8 cellular contexts compared by ENCODE assay signal in the genomic region with DNA sequence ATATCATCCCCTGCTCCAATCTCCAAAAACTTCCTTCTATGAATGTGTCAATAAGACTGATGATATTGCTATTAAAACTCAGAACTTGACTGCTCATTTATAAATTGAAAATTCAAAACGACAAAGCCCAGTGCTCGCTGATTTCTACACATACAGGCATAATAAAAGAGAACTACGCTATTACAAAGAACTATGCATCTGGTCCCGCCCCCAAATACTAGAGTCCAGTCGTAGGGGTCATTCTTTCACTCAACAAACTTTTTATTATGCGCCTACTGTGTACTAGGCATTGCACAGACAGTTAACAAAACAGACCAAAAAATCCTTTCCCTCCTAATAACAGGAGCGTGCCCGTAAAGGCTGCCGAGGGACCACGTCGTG. TPM values are rescaled to one million over a fixed set of nuclear protein-coding genes. Genes with fewer than 3 reads are reported as not detected.
DNase-seq lines count a peak whose midpoint lies in the region; ATAC-seq and TF ChIP-seq lines count a peak whose summit lies in the region.

No MANE protein-coding gene starts in this region.

- peak overlapping the region; percentile 81 for H3K4me2 ChIP-seq in OCI-LY1 (ENCODE audit: low read length)

- intact Hi-C loops in ovary (cut with DNase I): no loop called here

- DNase-seq in BE2C: no peak
- no peak for DNase-seq in epithelial cell of esophagus (ENCODE audit: low read depth)
- DNase-seq in ovary: no peak
- DNase-seq in SW 1271 (lab: John Stamatoyannopoulos, UW): no peak
- no peak for DNase-seq in HCEC 1CT

- H3K4me3 ChIP-seq in BE2C (ENCODE audit: low read depth, low read length) (peak overlapping the region; percentile 92), OCI-LY1 (ENCODE audit: low read depth, low read length, poor library complexity, severe bottlenecking) (peak overlapping the region; percentile 79), epithelial cell of esophagus (ENCODE audit: low read length) (peak overlapping the region; percentile 92), ovary (peak overlapping the region; percentile 89)

- H4K20me1 ChIP-seq in OCI-LY1 (ENCODE audit: insufficient read depth, low read length): no peaks in the 10 kb centered on the region

- no peak for TF ChIP-seq EP300 in ovary (IDR thresholded peaks at IDR 0.05)

- no peaks in the 10 kb centered on the region for H3F3A ChIP-seq in OCI-LY1 (ENCODE audit: insufficient read depth, low read length)

- TF ChIP-seq CTCF in BE2C (IDR thresholded peaks at IDR 0.05; ENCODE audit: low read depth, low read length) (no peak), OCI-LY1 (IDR thresholded peaks at IDR 0.05; ENCODE audit: low read length) (no peak), epithelial cell of esophagus (IDR thresholded peaks at IDR 0.05; ENCODE audit: insufficient read depth, low read depth, low read length, missing control alignments) (no peak), ovary (IDR thresholded peaks at IDR 0.05) (no peak)

- H3K9me3 ChIP-seq in BE2C: no peaks in the 10 kb centered on the region
- no peaks in the 10 kb centered on the region for H3K9me3 ChIP-seq in OCI-LY1 (ENCODE audit: low read length)
- no peaks in the 10 kb centered on the region for H3K9me3 ChIP-seq in ovary

- TF ChIP-seq POLR2A in ovary (IDR thresholded peaks at IDR 0.05): no peak

- no peaks in the 10 kb centered on the region for H3K79me2 ChIP-seq in OCI-LY1 (ENCODE audit: insufficient read depth, low read length)

- H3K27ac ChIP-seq in OCI-LY1 (ENCODE audit: low read depth, low read length, poor library complexity, severe bottlenecking) (no peak overlapping the region), ovary (peak overlapping the region; percentile 69 to 96)

- H3K9ac ChIP-seq in OCI-LY1 (ENCODE audit: low read length): peak overlapping the region; percentile 81

- H2AFZ ChIP-seq in OCI-LY1 (ENCODE audit: low read length): peak overlapping the region; percentile 28; the same call in 1 of the 2 replicates

- no peaks in the 10 kb centered on the region for H3K9me2 ChIP-seq in OCI-LY1 (ENCODE audit: low read depth, low read length)

- H3K27me3 ChIP-seq in BE2C (no peaks in the 10 kb centered on the region), OCI-LY1 (ENCODE audit: insufficient read depth, low read length) (no peaks in the 10 kb centered on the region), ovary (no peaks in the 10 kb centered on the region)

- ATAC-seq in GM21526 (IDR thresholded peaks at IDR 0.05; ENCODE audit: low FRiP score, unreplicated experiment) (peak; percentile 1), HG02970 (IDR thresholded peaks at IDR 0.05; ENCODE audit: low FRiP score, unreplicated experiment) (no peak)

- H3K4me1 ChIP-seq in BE2C (no peaks in the 10 kb centered on the region), OCI-LY1 (ENCODE audit: insufficient read depth, low read length, severe bottlenecking) (peaks cover 18% of the 10 kb centered on the region), ovary (ENCODE audit: insufficient read depth) (peaks cover 2% of the 10 kb centered on the region)

- no peaks in the 10 kb centered on the region for H3K36me3 ChIP-seq in BE2C
- no peaks in the 10 kb centered on the region for H3K36me3 ChIP-seq in OCI-LY1 (ENCODE audit: insufficient read depth, low read length)
- H3K36me3 ChIP-seq in ovary: no peaks in the 10 kb centered on the region

- 0 to 2% (median 1%) methylated on average over 11 of the region's 11 CpGs for WGBS in ovary, 3 donors

RNA-seq across cellular contexts. Expression of gene AVEN, which starts 1.0 kb away (rescaled TPM):
- polyA plus RNA-seq in BE2C (2012; ENCODE audit: insufficient read depth, insufficient read length, low read depth): 10.9 TPM
- 10 to 100 TPM in 6 of 7 donors, 1 to 10 TPM in 1; 9.0 to 13.0 (median 11.5) TPM for total RNA-seq in ovary
- polyA plus RNA-seq in ovary: 10 to 100 TPM in 1 of 2 donors, 1 to 10 TPM in 1; 9.3 to 20.9 TPM
